ENCODE assay signal across 8 cellular contexts in the genomic region with DNA sequence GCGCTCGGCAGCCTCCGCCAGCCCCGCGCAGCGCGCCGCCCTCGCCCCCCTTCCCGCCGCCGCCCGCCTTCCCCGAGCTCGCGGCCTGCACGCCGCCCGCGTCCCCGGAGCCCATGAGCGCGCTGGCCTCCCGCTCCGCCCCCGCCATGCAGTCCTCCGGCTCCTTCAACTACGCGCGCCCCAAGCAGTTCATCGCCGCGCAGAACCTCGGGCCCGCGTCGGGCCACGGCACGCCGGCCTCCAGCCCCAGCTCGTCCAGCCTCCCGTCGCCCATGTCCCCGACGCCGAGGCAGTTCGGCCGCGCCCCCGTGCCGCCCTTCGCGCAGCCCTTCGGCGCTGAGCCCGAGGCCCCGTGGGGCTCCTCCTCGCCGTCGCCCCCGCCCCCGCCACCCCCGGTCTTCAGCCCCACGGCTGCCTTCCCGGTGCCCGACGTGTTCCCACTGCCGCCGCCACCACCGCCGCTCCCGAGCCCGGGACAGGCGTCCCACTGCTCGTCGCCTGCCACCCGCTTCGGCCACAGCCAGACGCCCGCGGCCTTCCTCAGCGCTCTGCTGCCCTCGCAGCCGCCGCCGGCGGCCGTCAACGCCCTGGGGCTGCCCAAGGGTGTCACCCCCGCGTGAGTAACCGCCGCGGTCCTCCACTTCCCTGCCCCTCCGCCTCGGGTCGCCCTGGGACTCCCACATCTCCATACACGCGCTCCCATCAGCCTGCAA.
A peak's percentile ranks its signal among the peaks of the same experiment; 100 is the strongest.
DNase-seq lines count a peak whose midpoint lies in the region; ATAC-seq, FAIRE-seq and TF ChIP-seq lines count a peak whose summit lies in the region.

No MANE protein-coding gene starts in this region.

- no peaks in the 10 kb centered on the region for H3K27me3 ChIP-seq in DND-41 (ENCODE audit: insufficient read depth, low read length, poor library complexity)
- no peaks in the 10 kb centered on the region for H3K27me3 ChIP-seq in small intestine (ENCODE audit: control insufficient read depth in 2 of 2, insufficient read depth in 2 of 2, low read length in 2 of 2)

- DNase-seq in DND-41 (peak; percentile 5), small intestine (no peak), SHP77 (lab: John Stamatoyannopoulos, UW) (no peak), KG1 (lab: John Stamatoyannopoulos, UW) (no peak)
- peak; percentile 18 for DNase-seq in activated naive CD4-positive, alpha-beta T cell treated with anti-CD3 and anti-CD28 coated beads, Interleukin-2, amount 50 U/mL, for 16 hours

- H3K27ac ChIP-seq in DND-41 (ENCODE audit: low read length) (no peak overlapping the region), small intestine (ENCODE audit: low read depth in 1 of 2, low read length in 1 of 2) (peak overlapping the region in 1 of 2 donors; percentile 78)

- H3K4me3 ChIP-seq in DND-41 (ENCODE audit: low read depth in 1 of 2, low read length in 2 of 2) (no peak overlapping the region), iPS-18c (ENCODE audit: insufficient read depth, low read depth, low read length) (peak overlapping the region; percentile 5; the same call in 1 of the 2 replicates), small intestine (ENCODE audit: low read depth in 1 of 2, low read length in 2 of 2) (peak overlapping the region; percentile 4 to 24)

- no peak for FAIRE-seq in small intestine (lab: Jason Lieb, UNC)

- ATAC-seq in DND-41 (ENCODE audit: insufficient read depth, low read depth), result peak; percentile 71
- peak; percentile 27 for ATAC-seq in HG03175 (IDR thresholded peaks at IDR 0.05; ENCODE audit: unreplicated experiment)
- ATAC-seq in HG03095 (IDR thresholded peaks at IDR 0.05; ENCODE audit: unreplicated experiment), result no peak

- H3K36me3 ChIP-seq in DND-41 (ENCODE audit: insufficient read depth, low read length) (no peaks in the 10 kb centered on the region), small intestine (ENCODE audit: control insufficient read depth in 2 of 2, insufficient read depth in 2 of 2, low read length in 2 of 2) (no peaks in the 10 kb centered on the region)

- 0 out of 2 replicates have a peak overlapping the region, but pooled peaks have one; percentile 2 for H3K4me2 ChIP-seq in DND-41 (ENCODE audit: insufficient read depth, low read length)

- no peak overlapping the region for H3K9ac ChIP-seq in DND-41 (ENCODE audit: low read depth, low read length)

- 29 to 72% (median 58%) methylated on average over 91 to 99 of the region's 99 CpGs for WGBS in small intestine, 3 donors

- H3K9me3 ChIP-seq in DND-41 (ENCODE audit: insufficient read depth, low read length, severe bottlenecking), result no peaks in the 10 kb centered on the region
- H3K9me3 ChIP-seq in iPS-18c (ENCODE audit: control insufficient read depth, insufficient read depth, low read length), result peaks cover 2% of the 10 kb centered on the region
- H3K9me3 ChIP-seq in small intestine (ENCODE audit: control insufficient read depth, low read depth), result no peaks in the 10 kb centered on the region

- no peak for TF ChIP-seq CTCF in DND-41 (IDR thresholded peaks at IDR 0.05; ENCODE audit: borderline replicate concordance, extremely low read depth, low read length, poor library complexity, severe bottlenecking)

- H4K20me1 ChIP-seq in DND-41 (ENCODE audit: insufficient read depth, low read length), result no peaks in the 10 kb centered on the region

- H3K4me1 ChIP-seq in DND-41 (ENCODE audit: insufficient read depth, low read length) (no peaks in the 10 kb centered on the region), small intestine (ENCODE audit: control insufficient read depth in 2 of 2, insufficient read depth in 1 of 2, low read depth in 1 of 2, low read length in 1 of 2) (peaks cover 3% of the 10 kb centered on the region in 2 donors)

- H3K79me2 ChIP-seq in DND-41 (ENCODE audit: insufficient read depth, low read length), result no peaks in the 10 kb centered on the region

- H2AFZ ChIP-seq in DND-41 (ENCODE audit: low read depth, low read length), result no peak overlapping the region

Comparison
In these comparisons a context has a peak if more than half of its experiments do, and no peak if none do; other contexts are left out.
1. DNase-seq: peak in DND-41 (single experiment) and activated naive CD4-positive, alpha-beta T cell treated with anti-CD3 and anti-CD28 coated beads, Interleukin-2, amount 50 U/mL, for 16 hours (single experiment); none in small intestine (single experiment), SHP77 (0 of 2) and KG1 (single experiment).
2. H3K4me3 ChIP-seq: peak in iPS-18c (single experiment) and small intestine (2 of 2); none in DND-41 (0 of 2).